In the genomic region with DNA sequence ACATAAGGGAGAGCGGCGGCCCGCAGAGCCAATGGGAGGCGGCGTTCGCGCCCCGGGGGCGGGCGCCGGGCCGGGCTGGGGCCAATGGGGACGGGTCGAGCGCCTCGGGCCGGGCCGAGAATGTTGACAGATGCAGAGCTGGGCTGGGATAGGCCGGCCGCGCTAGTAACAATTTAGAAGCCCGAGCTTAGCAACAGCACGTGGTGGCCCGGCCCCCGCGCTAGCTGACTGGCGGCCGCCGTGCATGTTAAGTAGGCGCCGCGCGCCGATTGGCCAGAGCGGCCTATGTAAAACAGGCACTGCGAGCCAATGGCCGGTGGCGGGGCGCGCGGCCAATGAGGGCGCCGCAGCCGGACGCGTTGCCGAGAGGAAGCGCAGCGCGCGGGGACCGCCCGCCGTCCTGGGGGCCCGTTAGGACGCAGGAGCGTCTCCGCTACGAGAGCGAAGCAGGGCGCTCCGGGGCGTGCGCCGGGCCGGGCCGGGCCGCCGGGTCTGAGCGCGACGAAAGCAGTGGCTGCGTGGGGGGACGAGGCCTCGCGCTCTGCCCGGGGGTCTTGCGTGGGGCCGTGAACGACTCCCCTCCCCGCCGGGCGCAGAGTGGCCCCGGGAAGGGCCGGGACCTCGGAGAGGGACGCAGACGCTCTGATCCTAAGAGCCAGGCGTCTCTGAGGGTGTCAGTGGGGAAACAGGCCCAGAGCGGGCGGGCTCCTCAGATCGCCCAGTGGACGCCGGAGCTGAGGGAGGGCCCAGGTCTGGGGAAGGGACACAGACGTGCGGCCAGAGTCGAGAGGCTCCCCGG, we compare ENCODE assay signal across 8 cellular contexts. TPM values are rescaled to one million over a fixed set of nuclear protein-coding genes. Genes with fewer than 3 reads are reported as not detected.
DNase-seq lines count a peak whose midpoint lies in the region; ATAC-seq and TF ChIP-seq lines count a peak whose summit lies in the region.

No MANE protein-coding gene starts in this region.

- WGBS in esophagus squamous epithelium, 2 donors: 0 to 1% methylated on average over 4 to 21 of the region's 98 CpGs

- TF ChIP-seq POLR2A in Peyer's patch (IDR thresholded peaks at IDR 0.05) (peak; percentile 79 to 86), esophagus squamous epithelium (IDR thresholded peaks at IDR 0.05) (peak in 3 of 4 donors; percentile 66 to 97 (median 95))

- H3K27ac ChIP-seq in DND-41 (ENCODE audit: low read length) (peak overlapping the region; percentile 92), KOPT-K1 (ENCODE audit: low read depth, low read length, poor library complexity, severe bottlenecking) (peak overlapping the region; percentile 82), Peyer's patch (peak overlapping the region; percentile 94 to 99 (median 98)), esophagus squamous epithelium (peak overlapping the region; percentile 87 to 98 (median 94)), muscle layer of duodenum (ENCODE audit: low read length) (peak overlapping the region; percentile 51)

- H4K20me1 ChIP-seq in DND-41 (ENCODE audit: insufficient read depth, low read length): peaks cover 36% of the 10 kb centered on the region

- H2AFZ ChIP-seq in DND-41 (ENCODE audit: low read depth, low read length): peak overlapping the region; percentile 75

- H3K4me1 ChIP-seq in DND-41 (ENCODE audit: insufficient read depth, low read length): peaks cover 37% of the 10 kb centered on the region
- H3K4me1 ChIP-seq in Peyer's patch: peaks cover 0 to 50% (median 16%) of the 10 kb centered on the region in 4 donors
- peaks cover 36 to 81% (median 47%) of the 10 kb centered on the region in 3 donors for H3K4me1 ChIP-seq in esophagus squamous epithelium
- peaks cover 10 to 73% of the 10 kb centered on the region in 2 donors for H3K4me1 ChIP-seq in muscle layer of duodenum (ENCODE audit: control insufficient read depth in 1 of 2, insufficient read depth in 2 of 2, low read length in 2 of 2)

- intact Hi-C loops in esophagus squamous epithelium (cut with DNase I): no loop called here

- H3K9me3 ChIP-seq in DND-41 (ENCODE audit: insufficient read depth, low read length, severe bottlenecking) (no peaks in the 10 kb centered on the region), KOPT-K1 (ENCODE audit: insufficient read depth, low read length, poor library complexity, severe bottlenecking) (no peaks in the 10 kb centered on the region), Peyer's patch (no peaks in the 10 kb centered on the region), esophagus squamous epithelium (no peaks in the 10 kb centered on the region), muscle layer of duodenum (ENCODE audit: control insufficient read depth in 1 of 2, low read length in 2 of 2) (no peaks in the 10 kb centered on the region)

- H3K36me3 ChIP-seq in DND-41 (ENCODE audit: insufficient read depth, low read length) (peaks cover 31% of the 10 kb centered on the region), KOPT-K1 (ENCODE audit: insufficient read depth, low read length) (no peaks in the 10 kb centered on the region), Peyer's patch (peaks cover 0 to 12% (median 0%) of the 10 kb centered on the region in 3 donors), esophagus squamous epithelium (peaks cover 0 to 28% (median 0%) of the 10 kb centered on the region in 3 donors), muscle layer of duodenum (ENCODE audit: control insufficient read depth in 1 of 2, insufficient read depth in 2 of 2, low read length in 2 of 2) (no peaks in the 10 kb centered on the region)

- peak overlapping the region; percentile 82 for H3K4me2 ChIP-seq in DND-41 (ENCODE audit: insufficient read depth, low read length)

- TF ChIP-seq CTCF in DND-41 (IDR thresholded peaks at IDR 0.05; ENCODE audit: borderline replicate concordance, extremely low read depth, low read length, poor library complexity, severe bottlenecking): no peak
- TF ChIP-seq CTCF in Peyer's patch (IDR thresholded peaks at IDR 0.05): peak in 1 of 6 experiments; percentile 4
- TF ChIP-seq CTCF in esophagus squamous epithelium (IDR thresholded peaks at IDR 0.05): peak in 1 of 6 experiments; percentile 7

- peak; percentile 99 for DNase-seq in DND-41
- DNase-seq in Peyer's patch: peak; percentile 99 to 100 (median 100)
- peak; percentile 97 for DNase-seq in activated T-helper 1 cell treated with Interleukin-2 at 50 U/mL for 16 hours (ENCODE audit: low read depth)
- DNase-seq in esophagus squamous epithelium (lab: John Stamatoyannopoulos, UW): peak; percentile 99
- peak; percentile 92 for DNase-seq in stimulated activated CD8-positive, alpha-beta memory T cell treated with anti-CD3 and anti-CD28 coated beads, Interleukin-7, amount 100 ng/mL, for 24 hours (ENCODE audit: low read depth)

- peak overlapping the region; percentile 53 to 86 for H3K4me3 ChIP-seq in DND-41 (ENCODE audit: low read depth in 1 of 2, low read length in 2 of 2)
- peak overlapping the region; percentile 78 to 99 (median 94) for H3K4me3 ChIP-seq in Peyer's patch
- peak overlapping the region; percentile 87 to 98 (median 93) for H3K4me3 ChIP-seq in esophagus squamous epithelium
- H3K4me3 ChIP-seq in muscle layer of duodenum (ENCODE audit: low read depth in 1 of 2, low read length in 2 of 2): peak overlapping the region; percentile 48 to 89

- ATAC-seq in DND-41 (ENCODE audit: insufficient read depth, low read depth) (peak; percentile 93), GM21825 (IDR thresholded peaks at IDR 0.05; ENCODE audit: unreplicated experiment) (peak; percentile 88)

- H3K27me3 ChIP-seq in DND-41 (ENCODE audit: insufficient read depth, low read length, poor library complexity): no peaks in the 10 kb centered on the region
- H3K27me3 ChIP-seq in Peyer's patch: no peaks in the 10 kb centered on the region
- H3K27me3 ChIP-seq in esophagus squamous epithelium: no peaks in the 10 kb centered on the region
- H3K27me3 ChIP-seq in muscle layer of duodenum (ENCODE audit: low read depth, low read length): no peaks in the 10 kb centered on the region

- H3K79me2 ChIP-seq in DND-41 (ENCODE audit: insufficient read depth, low read length): peaks cover 32% of the 10 kb centered on the region

- H3K9ac ChIP-seq in DND-41 (ENCODE audit: low read depth, low read length): peak overlapping the region; percentile 99

RNA-seq across cellular contexts. Expression of a gene that starts 0.4 kb away (rescaled TPM):
- 10 to 100 TPM; 28.9 to 52.5 (median 44.0) TPM for total RNA-seq in Peyer's patch
- total RNA-seq in esophagus squamous epithelium: 10 to 100 TPM; 12.9 to 32.2 (median 27.8) TPM

RNA-seq across cellular contexts. Expression of a gene that starts 20.4 kb away (rescaled TPM):
- total RNA-seq in Peyer's patch (10 to 100 TPM in 1 of 4 donors, 1 to 10 TPM in 3; 8.6 to 11.6 (median 9.0) TPM), esophagus squamous epithelium (10 to 100 TPM in 3 of 4 donors, 1 to 10 TPM in 1; 8.9 to 13.0 (median 10.7) TPM)

RNA-seq across cellular contexts. Expression of a gene that starts 20.4 kb away (rescaled TPM):
- total RNA-seq in Peyer's patch: 1 to 10 TPM in 3 of 4 donors, under 1 TPM in 1; 0.70 to 6.6 (median 3.2) TPM
- total RNA-seq in esophagus squamous epithelium: 1 to 10 TPM in 3 of 4 donors, under 1 TPM in 1; 0.19 to 1.5 (median 1.2) TPM

Comparison
In these comparisons a context has a peak if more than half of its experiments do, and no peak if none do; other contexts are left out.
1. Peak in every context shown above with its lines: DNase-seq, ATAC-seq, H3K4me3 ChIP-seq and H3K27ac ChIP-seq.